In genomic region chr6:138572200-138572875, GRCh38 we compare ENCODE assay signal across 9 cellular contexts.
DNase-seq lines count a peak whose midpoint lies in the region; ATAC-seq, FAIRE-seq and TF ChIP-seq lines count a peak whose summit lies in the region.
"Had no signal": no experiment of that assay in that cellular context is flagged by ENCODE, and none has a peak within 500 bp of the region (broad histone marks: within the 10 kb centered on the region; RNA-seq: fewer than 3 reads in every experiment).

No MANE protein-coding gene starts in this region.

- peak overlapping the region; percentile 42 for H3K4me2 ChIP-seq in endothelial cell of umbilical vein (ENCODE audit: insufficient read depth, low read length)
- H3K4me2 ChIP-seq: A549 had no signal

- TF ChIP-seq CTCF in endothelial cell of umbilical vein (IDR thresholded peaks at IDR 0.05; ENCODE audit: extremely low read depth in 1 of 2, insufficient read depth in 1 of 2, low read depth in 1 of 2, low read length in 2 of 2) (no peak), uterus (IDR thresholded peaks at IDR 0.05) (no peak)

- no peaks in the 10 kb centered on the region for H3K27me3 ChIP-seq in endothelial cell of umbilical vein (ENCODE audit: control insufficient read depth in 2 of 2, insufficient read depth in 2 of 2, low read length in 2 of 2)
- H3K27me3 ChIP-seq in uterus, result no peaks in the 10 kb centered on the region

- 7% methylated on average over 14 of the region's 18 CpGs for WGBS in mesodermal cell (ENCODE audit: insufficient coverage in 2 of 2), 2 experiments

- peak; percentile 83 for FAIRE-seq in endothelial cell of umbilical vein (lab: Jason Lieb, UNC)
- FAIRE-seq: A549 had no signal

- dilution Hi-C loops in endothelial cell of umbilical vein (cut with MboI; ENCODE audit: extremely low pct_ligation_motif_present, low sequenced_read_pairs), result no loop called here

- no peaks in the 10 kb centered on the region for H3K9me1 ChIP-seq in endothelial cell of umbilical vein (replicated peaks; ENCODE audit: control insufficient read depth, extremely low read depth, insufficient read depth, low read length)

- POLR2A ChIA-PET in endothelial cell of umbilical vein (lab: Charles Lee), result interaction anchor here (1.1 kb wide), 1 partner anchor 25 kb away, joined by 3 read pairs; no protein-coding TSS in a partner anchor

- H3K27ac ChIP-seq in endothelial cell of umbilical vein (ENCODE audit: insufficient read depth, low read depth, low read length), result no peak overlapping the region
- H3K27ac ChIP-seq in mesodermal cell (ENCODE audit: low read depth, low read length, severe bottlenecking), result no peak overlapping the region
- H3K27ac ChIP-seq in uterus, result peak overlapping the region; percentile 37 to 42
- H3K27ac ChIP-seq: A549 had no signal

- DNase-seq in NCI-H1436 (lab: John Stamatoyannopoulos, UW) (peak; percentile 61), NCI-H1436 treated with DMSO at 0.1 percent for 48 hours (lab: John Stamatoyannopoulos, UW) (no peak), NCI-H526 treated with DMSO at 0.1 percent for 48 hours (lab: John Stamatoyannopoulos, UW) (peak; percentile 56), endothelial cell of umbilical vein (ENCODE audit: low read depth, low spot score) (peak; percentile 88), uterus (peak; percentile 55 to 57)

- H3K4me3 ChIP-seq in endothelial cell of umbilical vein (replicated peaks in 1 of 3; ENCODE audit: insufficient read depth in 1 of 3, low read depth in 1 of 3, low read length in 3 of 3), result peak overlapping the region in 2 of 3 experiments; percentile 18 to 33
- peak overlapping the region; percentile 30 for H3K4me3 ChIP-seq in mesodermal cell (ENCODE audit: extremely low read depth, insufficient read depth, low read length, poor library complexity, severe bottlenecking)
- H3K4me3 ChIP-seq in uterus, result peak overlapping the region; percentile 30 to 31
- H3K4me3 ChIP-seq: A549 had no signal

- H3K9ac ChIP-seq in endothelial cell of umbilical vein (replicated peaks; ENCODE audit: extremely low read depth, insufficient read depth, low read length), result peak overlapping the region; percentile 7

- ATAC-seq in GM18909 (IDR thresholded peaks at IDR 0.05; ENCODE audit: poor library complexity, unreplicated experiment) (no peak), HG03354 (IDR thresholded peaks at IDR 0.05; ENCODE audit: poor library complexity, severe bottlenecking, unreplicated experiment) (no peak)
- ATAC-seq: A549 had no signal

- intact Hi-C loops in endothelial cell of umbilical vein (cut with micrococcal nuclease), result loop anchor here (2.0 kb wide), 1 partner anchor 28 kb away; no protein-coding TSS in a partner anchor
- intact Hi-C loops in uterus (cut with DNase I; ENCODE audit: low total_unique reads), result no loop called here

- H4K20me1 ChIP-seq in endothelial cell of umbilical vein (replicated peaks; ENCODE audit: control insufficient read depth, extremely low read depth, insufficient read depth, low read length), result no peaks in the 10 kb centered on the region

- peak overlapping the region; percentile 43 for H2AFZ ChIP-seq in endothelial cell of umbilical vein (ENCODE audit: low read depth, low read length)

- H3K9me3 ChIP-seq in endothelial cell of umbilical vein (replicated peaks; ENCODE audit: control insufficient read depth, insufficient read depth, low read length), result no peaks in the 10 kb centered on the region
- H3K9me3 ChIP-seq in mesodermal cell (ENCODE audit: control insufficient read depth, low read length), result no peaks in the 10 kb centered on the region
- H3K9me3 ChIP-seq in uterus, result no peaks in the 10 kb centered on the region
- H3K9me3 ChIP-seq: A549 had no signal

- H3K36me3 ChIP-seq in endothelial cell of umbilical vein (ENCODE audit: control insufficient read depth in 2 of 2, extremely low read depth in 1 of 2, insufficient read depth in 2 of 2, low read length in 2 of 2), result no peaks in the 10 kb centered on the region
- H3K36me3 ChIP-seq in mesodermal cell (ENCODE audit: control insufficient read depth, insufficient read depth, low read length), result no peaks in the 10 kb centered on the region
- no peaks in the 10 kb centered on the region for H3K36me3 ChIP-seq in uterus

- CTCF ChIA-PET in endothelial cell of umbilical vein (lab: Charles Lee), result interaction anchor here (0.7 to 2.6 kb wide), 9 partner anchors 12 to 456 kb away, joined by 3 to 7 read pairs (median 5); no protein-coding TSS in a partner anchor

- peaks cover 36% of the 10 kb centered on the region for H3K79me2 ChIP-seq in endothelial cell of umbilical vein (ENCODE audit: control insufficient read depth, insufficient read depth, low read length)

- TF ChIP-seq POLR2A in endothelial cell of umbilical vein (IDR thresholded peaks at IDR 0.05; ENCODE audit: low read depth, low read length) (no peak), uterus (IDR thresholded peaks at IDR 0.05) (no peak)

- TSS peak; percentile 35 for BruUV-seq in endothelial cell of umbilical vein (replicated peaks; lab: Mats Ljungman, UMichigan)

- H3K4me1 ChIP-seq in endothelial cell of umbilical vein (ENCODE audit: control insufficient read depth, extremely low read depth, insufficient read depth, low read length), result peaks cover 13% of the 10 kb centered on the region
- peaks cover 29% of the 10 kb centered on the region for H3K4me1 ChIP-seq in mesodermal cell (ENCODE audit: control insufficient read depth, insufficient read depth, low read length, poor library complexity, severe bottlenecking)
- no peaks in the 10 kb centered on the region for H3K4me1 ChIP-seq in uterus
- H3K4me1 ChIP-seq: A549 had no signal

TF ChIP-seq in endothelial cell of umbilical vein, 7 proteins besides CTCF, POLR2A, EP300 and RAD21:
- TF ChIP-seq MYC (IDR thresholded peaks at IDR 0.05; ENCODE audit: low read depth, low read length) (no peak), MAX (IDR thresholded peaks at IDR 0.05; ENCODE audit: insufficient read depth, insufficient read length) (no peak), EZH2 (IDR thresholded peaks at IDR 0.05; ENCODE audit: borderline replicate concordance, low read depth, low read length, severe bottlenecking) (no peak), JUN (IDR thresholded peaks at IDR 0.05; ENCODE audit: borderline replicate concordance, insufficient read depth, insufficient read length, low read depth) (no peak), FOS (IDR thresholded peaks at IDR 0.05; ENCODE audit: borderline replicate concordance, insufficient read depth, low read length) (no peak), POLR2AphosphoS5 (IDR thresholded peaks at IDR 0.05; ENCODE audit: insufficient read depth, low read depth, low read length) (no peak), GATA2 (IDR thresholded peaks at IDR 0.05; ENCODE audit: insufficient read depth, insufficient read length, low read depth, low read length) (no peak)

Comparison
In these comparisons a context has a peak if more than half of its experiments do, and no peak if none do; other contexts are left out.
1. H3K27ac ChIP-seq: peak in uterus (2 of 2); none in endothelial cell of umbilical vein (single experiment) and mesodermal cell (single experiment).
2. Peak in every context shown above with its lines, with median percentiles within 50 percentile points of each other: H3K4me3 ChIP-seq.